ENCODE assay signal across 10 cellular contexts in genomic region chr5:53580547-53580946, GRCh38.
"Had no signal": no experiment of that assay in that cellular context is flagged by ENCODE, and none has a peak within 500 bp of the region (broad histone marks: within the 10 kb centered on the region; RNA-seq: fewer than 3 reads in every experiment).

No MANE protein-coding gene starts in this region.

- H3K4me2 ChIP-seq: GM23338 had no signal

- FAIRE-seq: H1, H54, HepG2 had no signal

- H3K4me3 ChIP-seq: GM23338 had no signal

- H3K27ac ChIP-seq: HL-60 had no signal

- H3K9me3 Mint-ChIP-seq: GM23338, H9, HFFc6, IgD-negative memory B cell had no signal

- H3K27ac Mint-ChIP-seq: GM23338, H9, HFFc6 had no signal

- DNase-seq: H9, HCEC 1CT, HFFc6, KG1 had no signal

- H2AFZ ChIP-seq: GM23338 had no signal

- ATAC-seq: GM23338, HepG2 had no signal

- H3K4me3 Mint-ChIP-seq: GM23338, H9, HFFc6, IgD-negative memory B cell had no signal

- H3K27me3 Mint-ChIP-seq: IgD-negative memory B cell had no signal
